ENCODE assay signal across 1 cellular context in the genomic region with DNA sequence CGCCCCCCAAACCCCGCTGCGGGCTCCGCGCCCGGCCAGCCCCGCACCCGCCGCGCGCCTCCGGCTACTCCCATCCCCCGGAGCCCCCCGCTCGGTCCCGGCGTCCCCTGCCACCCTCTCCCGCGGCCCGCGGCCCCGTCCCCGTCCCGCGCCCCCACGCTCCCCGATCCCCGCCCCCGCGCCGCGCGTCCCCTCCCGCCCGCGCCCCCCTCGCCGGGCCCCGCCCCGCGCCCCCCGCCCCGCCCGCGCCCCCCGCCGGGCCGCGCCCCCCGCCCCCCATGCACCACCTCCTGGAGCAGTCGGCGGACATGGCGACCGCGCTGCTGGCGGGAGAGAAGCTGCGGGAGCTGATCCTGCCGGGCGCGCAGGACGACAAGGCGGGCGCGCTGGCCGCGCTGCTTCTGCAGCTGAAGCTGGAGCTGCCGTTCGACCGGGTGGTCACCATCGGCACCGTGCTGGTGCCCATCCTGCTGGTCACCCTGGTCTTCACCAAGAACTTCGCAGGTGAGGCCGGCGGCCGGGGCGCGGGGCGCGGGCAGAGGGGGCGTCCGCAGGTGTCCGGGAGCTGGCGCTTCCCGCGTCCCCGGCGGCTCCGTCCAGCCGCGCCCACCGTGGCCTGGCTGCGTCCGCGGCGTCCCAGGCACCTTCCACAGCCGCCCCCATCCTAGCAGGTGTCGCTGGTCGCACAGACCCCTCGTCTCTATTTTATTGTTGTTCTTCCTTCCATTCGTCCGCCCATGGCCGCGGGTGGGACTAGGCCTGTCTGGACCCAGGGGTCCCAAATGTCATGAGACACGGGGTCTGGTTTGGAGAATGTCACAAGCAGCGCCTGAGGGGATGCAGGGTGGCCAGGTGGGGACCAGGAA.
TF ChIP-seq lines count a peak whose summit lies in the region.

A gene with protein sequence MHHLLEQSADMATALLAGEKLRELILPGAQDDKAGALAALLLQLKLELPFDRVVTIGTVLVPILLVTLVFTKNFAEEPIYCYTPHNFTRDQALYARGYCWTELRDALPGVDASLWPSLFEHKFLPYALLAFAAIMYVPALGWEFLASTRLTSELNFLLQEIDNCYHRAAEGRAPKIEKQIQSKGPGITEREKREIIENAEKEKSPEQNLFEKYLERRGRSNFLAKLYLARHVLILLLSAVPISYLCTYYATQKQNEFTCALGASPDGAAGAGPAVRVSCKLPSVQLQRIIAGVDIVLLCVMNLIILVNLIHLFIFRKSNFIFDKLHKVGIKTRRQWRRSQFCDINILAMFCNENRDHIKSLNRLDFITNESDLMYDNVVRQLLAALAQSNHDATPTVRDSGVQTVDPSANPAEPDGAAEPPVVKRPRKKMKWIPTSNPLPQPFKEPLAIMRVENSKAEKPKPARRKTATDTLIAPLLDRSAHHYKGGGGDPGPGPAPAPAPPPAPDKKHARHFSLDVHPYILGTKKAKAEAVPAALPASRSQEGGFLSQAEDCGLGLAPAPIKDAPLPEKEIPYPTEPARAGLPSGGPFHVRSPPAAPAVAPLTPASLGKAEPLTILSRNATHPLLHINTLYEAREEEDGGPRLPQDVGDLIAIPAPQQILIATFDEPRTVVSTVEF (plus strand): TSS at position 279 of the 866 bp plus-strand sequence. CDS start 0 bp downstream, at position 279.

TF ChIP-seq in GM23338, 12 proteins besides CTCF, POLR2A, EP300 and RAD21 (continued from another document):
- TF ChIP-seq, protein P1, sequence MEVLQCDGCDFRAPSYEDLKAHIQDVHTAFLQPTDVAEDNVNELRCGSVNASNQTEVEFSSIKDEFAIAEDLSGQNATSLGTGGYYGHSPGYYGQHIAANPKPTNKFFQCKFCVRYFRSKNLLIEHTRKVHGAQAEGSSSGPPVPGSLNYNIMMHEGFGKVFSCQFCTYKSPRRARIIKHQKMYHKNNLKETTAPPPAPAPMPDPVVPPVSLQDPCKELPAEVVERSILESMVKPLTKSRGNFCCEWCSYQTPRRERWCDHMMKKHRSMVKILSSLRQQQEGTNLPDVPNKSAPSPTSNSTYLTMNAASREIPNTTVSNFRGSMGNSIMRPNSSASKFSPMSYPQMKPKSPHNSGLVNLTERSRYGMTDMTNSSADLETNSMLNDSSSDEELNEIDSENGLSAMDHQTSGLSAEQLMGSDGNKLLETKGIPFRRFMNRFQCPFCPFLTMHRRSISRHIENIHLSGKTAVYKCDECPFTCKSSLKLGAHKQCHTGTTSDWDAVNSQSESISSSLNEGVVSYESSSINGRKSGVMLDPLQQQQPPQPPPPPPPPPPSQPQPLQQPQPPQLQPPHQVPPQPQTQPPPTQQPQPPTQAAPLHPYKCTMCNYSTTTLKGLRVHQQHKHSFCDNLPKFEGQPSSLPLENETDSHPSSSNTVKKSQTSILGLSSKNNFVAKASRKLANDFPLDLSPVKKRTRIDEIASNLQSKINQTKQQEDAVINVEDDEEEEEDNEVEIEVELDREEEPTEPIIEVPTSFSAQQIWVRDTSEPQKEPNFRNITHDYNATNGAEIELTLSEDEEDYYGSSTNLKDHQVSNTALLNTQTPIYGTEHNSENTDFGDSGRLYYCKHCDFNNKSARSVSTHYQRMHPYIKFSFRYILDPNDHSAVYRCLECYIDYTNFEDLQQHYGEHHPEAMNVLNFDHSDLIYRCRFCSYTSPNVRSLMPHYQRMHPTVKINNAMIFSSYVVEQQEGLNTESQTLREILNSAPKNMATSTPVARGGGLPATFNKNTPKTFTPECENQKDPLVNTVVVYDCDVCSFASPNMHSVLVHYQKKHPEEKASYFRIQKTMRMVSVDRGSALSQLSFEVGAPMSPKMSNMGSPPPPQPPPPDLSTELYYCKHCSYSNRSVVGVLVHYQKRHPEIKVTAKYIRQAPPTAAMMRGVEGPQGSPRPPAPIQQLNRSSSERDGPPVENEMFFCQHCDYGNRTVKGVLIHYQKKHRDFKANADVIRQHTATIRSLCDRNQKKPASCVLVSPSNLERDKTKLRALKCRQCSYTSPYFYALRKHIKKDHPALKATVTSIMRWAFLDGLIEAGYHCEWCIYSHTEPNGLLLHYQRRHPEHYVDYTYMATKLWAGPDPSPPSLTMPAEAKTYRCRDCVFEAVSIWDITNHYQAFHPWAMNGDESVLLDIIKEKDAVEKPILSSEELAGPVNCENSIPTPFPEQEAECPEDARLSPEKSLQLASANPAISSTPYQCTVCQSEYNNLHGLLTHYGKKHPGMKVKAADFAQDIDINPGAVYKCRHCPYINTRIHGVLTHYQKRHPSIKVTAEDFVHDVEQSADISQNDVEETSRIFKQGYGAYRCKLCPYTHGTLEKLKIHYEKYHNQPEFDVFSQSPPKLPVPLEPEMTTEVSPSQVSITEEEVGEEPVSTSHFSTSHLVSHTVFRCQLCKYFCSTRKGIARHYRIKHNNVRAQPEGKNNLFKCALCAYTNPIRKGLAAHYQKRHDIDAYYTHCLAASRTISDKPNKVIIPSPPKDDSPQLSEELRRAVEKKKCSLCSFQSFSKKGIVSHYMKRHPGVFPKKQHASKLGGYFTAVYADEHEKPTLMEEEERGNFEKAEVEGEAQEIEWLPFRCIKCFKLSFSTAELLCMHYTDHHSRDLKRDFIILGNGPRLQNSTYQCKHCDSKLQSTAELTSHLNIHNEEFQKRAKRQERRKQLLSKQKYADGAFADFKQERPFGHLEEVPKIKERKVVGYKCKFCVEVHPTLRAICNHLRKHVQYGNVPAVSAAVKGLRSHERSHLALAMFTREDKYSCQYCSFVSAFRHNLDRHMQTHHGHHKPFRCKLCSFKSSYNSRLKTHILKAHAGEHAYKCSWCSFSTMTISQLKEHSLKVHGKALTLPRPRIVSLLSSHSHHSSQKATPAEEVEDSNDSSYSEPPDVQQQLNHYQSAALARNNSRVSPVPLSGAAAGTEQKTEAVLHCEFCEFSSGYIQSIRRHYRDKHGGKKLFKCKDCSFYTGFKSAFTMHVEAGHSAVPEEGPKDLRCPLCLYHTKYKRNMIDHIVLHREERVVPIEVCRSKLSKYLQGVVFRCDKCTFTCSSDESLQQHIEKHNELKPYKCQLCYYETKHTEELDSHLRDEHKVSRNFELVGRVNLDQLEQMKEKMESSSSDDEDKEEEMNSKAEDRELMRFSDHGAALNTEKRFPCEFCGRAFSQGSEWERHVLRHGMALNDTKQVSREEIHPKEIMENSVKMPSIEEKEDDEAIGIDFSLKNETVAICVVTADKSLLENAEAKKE (CRISPR knock-in tag; IDR thresholded peaks at IDR 0.05), result no peak
- TF ChIP-seq POLR2AphosphoS5 (IDR thresholded peaks at IDR 0.05; ENCODE audit: low read depth) (peak; percentile 20; the same call in 1 of the 2 replicates), STAT1 (IDR thresholded peaks at IDR 0.05; ENCODE audit: unreplicated experiment) (no peak), ZNF114 (CRISPR knock-in tag; IDR thresholded peaks at IDR 0.05) (no peak), REST (IDR thresholded peaks at IDR 0.05; ENCODE audit: unreplicated experiment) (no peak), NANOG (IDR thresholded peaks at IDR 0.05; ENCODE audit: borderline replicate concordance) (no peak), ZNF331 (CRISPR knock-in tag; IDR thresholded peaks at IDR 0.05; ENCODE audit: low read depth) (no peak), EZH2phosphoT487 (IDR thresholded peaks at IDR 0.05; ENCODE audit: unreplicated experiment) (no peak)
